In genomic region chr2:64771726-64772125, GRCh38 we compare ENCODE assay signal across 24 cellular contexts.
DNase-seq lines count a peak whose midpoint lies in the region; ATAC-seq, FAIRE-seq and TF ChIP-seq lines count a peak whose summit lies in the region.
"Had no signal": no experiment of that assay in that cellular context is flagged by ENCODE, and none has a peak within 500 bp of the region (broad histone marks: within the 10 kb centered on the region; RNA-seq: fewer than 3 reads in every experiment).

No MANE protein-coding gene starts in this region.

- no peak for TF ChIP-seq EP300 in K562 (IDR thresholded peaks at IDR 0.05; ENCODE audit: low read length)

- CTCF ChIA-PET in Caco-2 (lab: Charles Lee) (no interaction called here), K562 (lab: Yijun Ruan, JAX; ENCODE audit: low intra/inter-chr PET ratio) (no interaction called here)

- no peak overlapping the region for H2AFZ ChIP-seq in K562 (ENCODE audit: low read depth, low read length)

- H4K20me1 ChIP-seq in K562 (replicated peaks; ENCODE audit: control insufficient read depth, insufficient read depth, low read length): no peaks in the 10 kb centered on the region
- H4K20me1 ChIP-seq: BLaER1 had no signal

- H3K9me3 ChIP-seq in Caco-2 (no peaks in the 10 kb centered on the region), K562 (replicated peaks; ENCODE audit: control insufficient read depth, insufficient read depth, low read depth, low read length) (no peaks in the 10 kb centered on the region), upper lobe of right lung (no peaks in the 10 kb centered on the region)

- no peak overlapping the region for H3K9ac ChIP-seq in K562 (ENCODE audit: insufficient read depth in 1 of 2, low read depth in 2 of 2, low read length in 2 of 2)
- no peak overlapping the region for H3K9ac ChIP-seq in rectal smooth muscle tissue (ENCODE audit: low read length)
- H3K9ac ChIP-seq: BLaER1 had no signal

- H3K27me3 ChIP-seq in Caco-2 (replicated peaks; ENCODE audit: control insufficient read depth, insufficient read depth, low read length): no peaks in the 10 kb centered on the region
- no peaks in the 10 kb centered on the region for H3K27me3 ChIP-seq in K562 (ENCODE audit: control insufficient read depth in 2 of 2, insufficient read depth in 2 of 2, low read length in 2 of 2)
- H3K27me3 ChIP-seq in rectal smooth muscle tissue (ENCODE audit: control insufficient read depth, insufficient read depth, low read length): no peaks in the 10 kb centered on the region
- no peaks in the 10 kb centered on the region for H3K27me3 ChIP-seq in upper lobe of right lung
- H3K27me3 ChIP-seq: BLaER1 had no signal

- BruUV-seq in Caco-2 (replicated peaks; lab: Mats Ljungman, UMichigan) (no TSS peak), K562 (replicated peaks; lab: Mats Ljungman, UMichigan) (no TSS peak)

- no peak overlapping the region for H3K4me2 ChIP-seq in K562 (ENCODE audit: insufficient read depth, low read length)
- H3K4me2 ChIP-seq: BLaER1 had no signal

- peak overlapping the region; percentile 39 for H3K27ac Mint-ChIP-seq in Caco-2 (ENCODE audit: unreplicated experiment)
- H3K27ac Mint-ChIP-seq: B cell; CD8-positive, alpha-beta T cell had no signal

- WGBS in K562 (ENCODE audit: insufficient coverage, low coverage, missing lambda C conversion rate): 62% methylated on average over 1 of the region's 1 CpG

- no peak for FAIRE-seq in K562 (lab: Jason Lieb, UNC)
- FAIRE-seq: A204.1, D721Med, GM12891, GM18507, H54 had no signal

- no peak overlapping the region for H3K4me3 Mint-ChIP-seq in Caco-2 (ENCODE audit: unreplicated experiment)
- H3K4me3 Mint-ChIP-seq: B cell; CD8-positive, alpha-beta T cell had no signal

- no peaks in the 10 kb centered on the region for H3K36me3 ChIP-seq in Caco-2 (ENCODE audit: control insufficient read depth, insufficient read depth, low read length)
- H3K36me3 ChIP-seq in K562 (ENCODE audit: control insufficient read depth, insufficient read depth, low read length): no peaks in the 10 kb centered on the region
- no peaks in the 10 kb centered on the region for H3K36me3 ChIP-seq in rectal smooth muscle tissue (ENCODE audit: control insufficient read depth, insufficient read depth, low read length)
- no peaks in the 10 kb centered on the region for H3K36me3 ChIP-seq in upper lobe of right lung
- H3K36me3 ChIP-seq: BLaER1, HAP-1 had no signal

- peaks cover 27% of the 10 kb centered on the region for H3K4me1 Mint-ChIP-seq in Caco-2 (ENCODE audit: low read depth, unreplicated experiment)

- TF ChIP-seq CTCF in Caco-2 (IDR thresholded peaks at IDR 0.05; ENCODE audit: insufficient read depth in 1 of 2, low read depth in 1 of 2, low read length in 1 of 2, severe bottlenecking in 1 of 2, unreplicated experiment in 1 of 2) (no peak), K562 (IDR thresholded peaks at IDR 0.05 in 2 of 3, conservative IDR thresholded peaks at IDR 0.05 in 1 of 3; ENCODE audit: insufficient read depth in 2 of 3, low read depth in 1 of 3, low read length in 3 of 3) (no peak), upper lobe of right lung (IDR thresholded peaks at IDR 0.05) (no peak)

- DNase-seq in Caco-2: no peak
- peak in 3 of 4 experiments; percentile 21 to 51 (median 48) for DNase-seq in K562 (ENCODE audit: extremely low read depth in 1 of 4, low spot score in 3 of 4)
- no peak for DNase-seq in upper lobe of right lung
- no peak for DNase-seq in mucosa of gallbladder (ENCODE audit: low spot score)
- DNase-seq in NCI-H345 treated with DMSO at 0.1 percent for 48 hours (lab: John Stamatoyannopoulos, UW; ENCODE audit: unreplicated experiment): no peak
- DNase-seq: CD4-positive, CD25-positive, alpha-beta regulatory T cell; CD8-positive, alpha-beta T cell; DMS 273 treated with DMSO at 0.1 percent for 48 hours; DMS79; EL; GDM1; GOT3; HFFc6 had no signal

- peaks cover 22% of the 10 kb centered on the region for H3K4me1 ChIP-seq in Caco-2
- peaks cover 29 to 35% of the 10 kb centered on the region in 2 experiments; a peak in 4 of 5 replicates for H3K4me1 ChIP-seq in K562 (replicated peaks in 1 of 2; ENCODE audit: control insufficient read depth in 2 of 2, insufficient read depth in 2 of 2, low read length in 2 of 2)
- H3K4me1 ChIP-seq in rectal smooth muscle tissue (ENCODE audit: control insufficient read depth, insufficient read depth, low read length): peaks cover 9% of the 10 kb centered on the region
- H3K4me1 ChIP-seq in upper lobe of right lung: peaks cover 13% of the 10 kb centered on the region

- TF ChIP-seq POLR2A in K562 (conservative IDR thresholded peaks at IDR 0.05): no peak

- H3K27ac ChIP-seq in K562 (ENCODE audit: extremely low read depth, low read depth, low read length) (no peak overlapping the region), rectal smooth muscle tissue (ENCODE audit: low read depth, low read length) (peak overlapping the region; percentile 78), upper lobe of right lung (no peak overlapping the region)
- H3K27ac ChIP-seq: 22Rv1, BLaER1, C4-2B had no signal

- no peak for TF ChIP-seq RAD21 in K562 (CRISPR knock-in tag; conservative IDR thresholded peaks at IDR 0.05 in 1 of 2, IDR thresholded peaks at IDR 0.05 in 1 of 2)

- H3K27me3 Mint-ChIP-seq in Caco-2 (ENCODE audit: insufficient read depth, unreplicated experiment): no peaks in the 10 kb centered on the region
- H3K27me3 Mint-ChIP-seq: B cell; CD4-positive, CD25-positive, alpha-beta regulatory T cell had no signal

- POLR2A ChIA-PET in Caco-2 (lab: Charles Lee): no interaction called here
- POLR2A ChIA-PET in K562 (lab: Yijun Ruan, JAX): interaction anchor here (1.2 kb wide), 1 partner anchor 16 kb away, joined by 5 read pairs; no protein-coding TSS in a partner anchor

- peaks cover 6% of the 10 kb centered on the region for H3K36me3 Mint-ChIP-seq in Caco-2 (ENCODE audit: insufficient read depth, unreplicated experiment)
- H3K36me3 Mint-ChIP-seq: CD4-positive, CD25-positive, alpha-beta regulatory T cell had no signal

- H3K4me3 ChIP-seq in Caco-2 (ENCODE audit: low read depth, low read length) (no peak overlapping the region), K562 (no peak overlapping the region), rectal smooth muscle tissue (ENCODE audit: low read length) (no peak overlapping the region), upper lobe of right lung (no peak overlapping the region)
- H3K4me3 ChIP-seq: BLaER1, HAP-1 had no signal

- H3K9me1 ChIP-seq in K562 (ENCODE audit: control insufficient read depth, insufficient read depth, low read length): no peaks in the 10 kb centered on the region

- no peak for ATAC-seq in K562
- no peak for ATAC-seq in upper lobe of right lung
- ATAC-seq: CD8-positive, alpha-beta T cell had no signal

- H3K9me3 Mint-ChIP-seq in Caco-2 (ENCODE audit: unreplicated experiment): peaks cover 8% of the 10 kb centered on the region

- intact Hi-C loops in Caco-2 (cut with micrococcal nuclease; ENCODE audit: unreplicated experiment) (no loop called here), K562 (cut with micrococcal nuclease) (no loop called here), upper lobe of right lung (cut with DNase I) (no loop called here)

- no peaks in the 10 kb centered on the region for H3K79me2 ChIP-seq in K562 (ENCODE audit: control insufficient read depth, insufficient read depth, low read length)

- in situ Hi-C loops in K562 (cut with MboI): no loop called here

TF ChIP-seq in K562, 482 proteins besides CTCF, POLR2A, EP300 and RAD21:
- TF ChIP-seq USF1 (CRISPR knock-in tag; IDR thresholded peaks at IDR 0.05) (peak; percentile 70), KAT8 (IDR thresholded peaks at IDR 0.05; ENCODE audit: low read depth) (no peak), NFYB (IDR thresholded peaks at IDR 0.05; ENCODE audit: extremely low read depth, insufficient read length) (peak; percentile 42), RAD51 (IDR thresholded peaks at IDR 0.05; ENCODE audit: borderline replicate concordance, low read depth) (peak; percentile 30; the same call in 1 of the 2 replicates), SP1 (CRISPR knock-in tag; IDR thresholded peaks at IDR 0.05) (no peak), E2F6 (IDR thresholded peaks at IDR 0.05; ENCODE audit: borderline replicate concordance in 1 of 2, extremely low read depth in 1 of 2, insufficient read depth in 1 of 2, insufficient read length in 1 of 2, low read depth in 1 of 2, low read length in 1 of 2, poor library complexity in 1 of 2, severe bottlenecking in 1 of 2) (no peak)
- TF ChIP-seq, protein P1, sequence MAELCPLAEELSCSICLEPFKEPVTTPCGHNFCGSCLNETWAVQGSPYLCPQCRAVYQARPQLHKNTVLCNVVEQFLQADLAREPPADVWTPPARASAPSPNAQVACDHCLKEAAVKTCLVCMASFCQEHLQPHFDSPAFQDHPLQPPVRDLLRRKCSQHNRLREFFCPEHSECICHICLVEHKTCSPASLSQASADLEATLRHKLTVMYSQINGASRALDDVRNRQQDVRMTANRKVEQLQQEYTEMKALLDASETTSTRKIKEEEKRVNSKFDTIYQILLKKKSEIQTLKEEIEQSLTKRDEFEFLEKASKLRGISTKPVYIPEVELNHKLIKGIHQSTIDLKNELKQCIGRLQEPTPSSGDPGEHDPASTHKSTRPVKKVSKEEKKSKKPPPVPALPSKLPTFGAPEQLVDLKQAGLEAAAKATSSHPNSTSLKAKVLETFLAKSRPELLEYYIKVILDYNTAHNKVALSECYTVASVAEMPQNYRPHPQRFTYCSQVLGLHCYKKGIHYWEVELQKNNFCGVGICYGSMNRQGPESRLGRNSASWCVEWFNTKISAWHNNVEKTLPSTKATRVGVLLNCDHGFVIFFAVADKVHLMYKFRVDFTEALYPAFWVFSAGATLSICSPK (IDR thresholded peaks at IDR 0.05; ENCODE audit: borderline replicate concordance): no peak

Comparison
In these comparisons a context has a peak if more than half of its experiments do, and no peak if none do; other contexts are left out.
1. DNase-seq: peak in K562 (3 of 4); none in Caco-2 (0 of 2), upper lobe of right lung (single experiment), mucosa of gallbladder (single experiment) and NCI-H345 treated with DMSO at 0.1 percent for 48 hours (single experiment).